Comparison of ENCODE assay signal across 27 cellular contexts in the genomic region with DNA sequence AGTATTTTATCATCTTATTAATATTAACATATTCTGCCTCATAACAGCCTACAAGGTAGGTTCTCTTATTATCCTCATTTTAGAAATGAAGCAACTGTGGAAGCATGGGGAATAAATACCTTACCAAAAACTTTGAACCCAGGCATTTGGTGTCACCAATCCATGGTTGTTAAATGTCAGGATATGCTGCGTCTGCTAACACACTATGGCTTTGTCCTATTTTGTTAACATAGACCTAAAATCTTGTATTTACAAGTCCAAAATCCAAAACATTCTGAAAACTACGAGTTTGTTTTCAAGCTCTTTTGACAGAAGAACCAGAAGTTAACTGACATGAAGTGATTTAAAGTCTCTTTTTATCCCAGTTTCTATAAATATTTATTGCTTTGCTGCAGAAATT. TPM values are rescaled to one million over a fixed set of nuclear protein-coding genes. Genes with fewer than 3 reads are reported as not detected.
"Had no signal": no experiment of that assay in that cellular context is flagged by ENCODE, and none has a peak within 500 bp of the region (broad histone marks: within the 10 kb centered on the region; RNA-seq: fewer than 3 reads in every experiment).

No MANE protein-coding gene starts in this region.

- H3K4me1 ChIP-seq: suprapubic skin, testis, thyroid gland, tibial artery, upper lobe of left lung, upper lobe of right lung, uterus, vagina had no signal

- ATAC-seq: stimulated activated effector memory CD8-positive, alpha-beta T cell treated with anti-CD3 and anti-CD28 coated beads, Interleukin-12 subunit alpha, Interleukin-12 subunit beta, amount 100 ng/mL, for 72 hours; stimulated activated memory B cell treated with anti-CD40 and anti-IgM and Interleukin-4, amounts not matched to agents 10 μg/mL and 1 μg/mL and 100 μg/mL, for 72 hours; stimulated activated naive B cell treated with anti-CD40 and anti-IgM and Interleukin-4, amounts not matched to agents 10 μg/mL and 1 μg/mL and 100 μg/mL, for 72 hours; stimulated activated naive CD8-positive, alpha-beta T cell treated with anti-CD3 and anti-CD28 coated beads, Interleukin-15, amount 100 ng/mL, for 72 hours; stimulated activated naive CD8-positive, alpha-beta T cell treated with anti-CD3 and anti-CD28 coated beads, Interleukin-15, Interleukin-2, amounts not matched to agents 100 U/mL and 50 U/mL, for 24 hours; upper lobe of right lung had no signal

- H3K4me3 ChIP-seq: stomach, suprapubic skin, testis, thoracic aorta, thyroid gland, tibial artery, tibial nerve, transverse colon, upper lobe of left lung, upper lobe of right lung, uterus, vagina had no signal

- DNase-seq: stimulated activated CD4-positive, alpha-beta T cell treated with anti-CD3 and anti-CD28 coated beads, Interleukin-2, amount 100 ng/mL, for 48 hours; stimulated activated CD4-positive, alpha-beta T cell treated with anti-CD3 and anti-CD28 coated beads, Interleukin-4, amount 100 ng/mL, for 1 hour; stimulated activated CD4-positive, alpha-beta T cell treated with anti-CD3 and anti-CD28 coated beads, Interleukin-4, amount 100 ng/mL, for 24 hours; stimulated activated CD4-positive, alpha-beta T cell treated with anti-CD3 and anti-CD28 coated beads, Interleukin-4, amount 100 ng/mL, for 4 hours; stimulated activated CD8-positive, alpha-beta memory T cell treated with anti-CD3 and anti-CD28 coated beads, Interleukin-4, amount 100 ng/mL, for 48 hours; stimulated activated naive B cell treated with anti-CD40 and anti-IgM and Interleukin-4, amounts not matched to agents 10 μg/mL and 1 μg/mL and 100 μg/mL, for 72 hours; stimulated activated naive CD4-positive, alpha-beta T cell; stimulated activated naive CD4-positive, alpha-beta T cell treated with Interleukin-2 at 50 U/mL for 16 hours; stimulated activated naive CD8-positive, alpha-beta T cell treated with anti-CD3 and anti-CD28 coated beads, Interleukin-15, amount 100 ng/mL, for 72 hours; stimulated activated naive CD8-positive, alpha-beta T cell treated with anti-CD3 and anti-CD28 coated beads, Interleukin-15, Interleukin-2, amounts not matched to agents 100 U/mL and 50 U/mL, for 24 hours; stomach; substantia nigra; testis; thyroid gland; tibial artery; transverse colon; trophoblast cell; upper lobe of left lung; upper lobe of right lung; uterus had no signal

- FAIRE-seq: urothelium cell line had no signal

- H3K9me3 ChIP-seq: stomach, suprapubic skin, testis, thoracic aorta, thyroid gland, tibial artery, tibial nerve, transverse colon, upper lobe of left lung, upper lobe of right lung, uterus, vagina had no signal

- H3K36me3 ChIP-seq: stomach, suprapubic skin, thoracic aorta, thyroid gland, tibial artery, tibial nerve, transverse colon, upper lobe of left lung, upper lobe of right lung, uterus, vagina had no signal

- H3K27ac ChIP-seq: stomach, suprapubic skin, testis, thoracic aorta, thyroid gland, tibial artery, tibial nerve, transverse colon, upper lobe of right lung, uterus, vagina had no signal

- H3K27me3 ChIP-seq: stomach, suprapubic skin, testis, thyroid gland, tibial artery, tibial nerve, transverse colon, upper lobe of left lung, upper lobe of right lung, uterus, vagina had no signal

RNA-seq across cellular contexts. Expression of a gene that starts 53.4 kb away (rescaled TPM):
- total RNA-seq: thoracic aorta, vagina had no signal
